ENCODE assay signal across 15 cellular contexts in genomic region chr2:38277245-38278119, GRCh38.
A peak's percentile ranks its signal among the peaks of the same experiment; 100 is the strongest.
DNase-seq lines count a peak whose midpoint lies in the region; ATAC-seq and TF ChIP-seq lines count a peak whose summit lies in the region.
"Had no signal": no experiment of that assay in that cellular context is flagged by ENCODE, and none has a peak within 500 bp of the region (broad histone marks: within the 10 kb centered on the region; RNA-seq: fewer than 3 reads in every experiment).

No MANE protein-coding gene starts in this region.

- H3K4me1 ChIP-seq in iPS-20b (ENCODE audit: insufficient read depth, low read length) (peaks cover 28% of the 10 kb centered on the region; the same call in 1 of the 2 replicates), right atrium auricular region (no peaks in the 10 kb centered on the region)
- H3K4me1 ChIP-seq: testis had no signal

- no peaks in the 10 kb centered on the region for H3K27me3 Mint-ChIP-seq in type B pancreatic cell
- H3K27me3 Mint-ChIP-seq in activated T-cell treated with anti-CD3 and anti-CD28 coated beads, Interleukin-2, amount 50 U/mL, for 24 hours: no peaks in the 10 kb centered on the region

- H3K27ac ChIP-seq in VCaP (peak overlapping the region; percentile 71), iPS-20b (ENCODE audit: low read length) (no peak overlapping the region), right atrium auricular region (no peak overlapping the region)
- H3K27ac ChIP-seq: sigmoid colon, testis had no signal

- H3K9me3 ChIP-seq in iPS-20b (ENCODE audit: insufficient read depth, low read depth, low read length): no peaks in the 10 kb centered on the region
- H3K9me3 ChIP-seq in right atrium auricular region: no peaks in the 10 kb centered on the region
- H3K9me3 ChIP-seq: sigmoid colon, testis had no signal

- H3K4me3 ChIP-seq in iPS-20b (ENCODE audit: low read length) (peak overlapping the region; percentile 52; the same call in 1 of the 2 replicates), right atrium auricular region (no peak overlapping the region)
- H3K4me3 ChIP-seq: sigmoid colon, testis had no signal

- peak overlapping the region; percentile 11 for H3K4me3 Mint-ChIP-seq in type B pancreatic cell
- no peak overlapping the region for H3K4me3 Mint-ChIP-seq in activated T-cell treated with anti-CD3 and anti-CD28 coated beads, Interleukin-2, amount 50 U/mL, for 24 hours
- H3K4me3 Mint-ChIP-seq: brain had no signal

- H3K36me3 ChIP-seq in iPS-20b (ENCODE audit: insufficient read depth, low read depth, low read length) (no peaks in the 10 kb centered on the region), right atrium auricular region (no peaks in the 10 kb centered on the region)
- H3K36me3 ChIP-seq: sigmoid colon had no signal

- TF ChIP-seq CTCF in VCaP (conservative IDR thresholded peaks at IDR 0.05) (no peak), type B pancreatic cell (conservative IDR thresholded peaks at IDR 0.05) (no peak), right atrium auricular region (IDR thresholded peaks at IDR 0.05) (no peak)

- DNase-seq in NCI-H187 (lab: John Stamatoyannopoulos, UW) (peak; percentile 13 to 24), NCI-H187 treated with DMSO at 0.1 percent for 48 hours (lab: John Stamatoyannopoulos, UW) (no peak), type B pancreatic cell (ENCODE audit: extremely low spot score, unreplicated experiment) (no peak), right atrium auricular region (ENCODE audit: low spot score) (no peak)
- no peak for DNase-seq in activated T-cell treated with anti-CD3 and anti-CD28 coated beads, Interleukin-2, amount 50 U/mL, for 24 hours
- DNase-seq: activated T-cell treated with anti-CD3 and anti-CD28 coated beads for 4 hours, DMS 273 treated with DMSO at 0.1 percent for 48 hours, head of caudate nucleus, SHP77, sigmoid colon, testis had no signal

- H3K9me3 Mint-ChIP-seq in type B pancreatic cell: peaks cover 11% of the 10 kb centered on the region
- H3K9me3 Mint-ChIP-seq in activated T-cell treated with anti-CD3 and anti-CD28 coated beads, Interleukin-2, amount 50 U/mL, for 24 hours: no peaks in the 10 kb centered on the region

- H3K27me3 ChIP-seq in iPS-20b (ENCODE audit: insufficient read depth, low read length) (peaks cover 18% of the 10 kb centered on the region), right atrium auricular region (no peaks in the 10 kb centered on the region)
- H3K27me3 ChIP-seq: sigmoid colon, testis had no signal

- peak overlapping the region; percentile 81 for H3K27ac Mint-ChIP-seq in type B pancreatic cell
- H3K27ac Mint-ChIP-seq in activated T-cell treated with anti-CD3 and anti-CD28 coated beads, Interleukin-2, amount 50 U/mL, for 24 hours: no peak overlapping the region

- peaks cover 10% of the 10 kb centered on the region for H3K36me3 Mint-ChIP-seq in type B pancreatic cell
- no peaks in the 10 kb centered on the region for H3K36me3 Mint-ChIP-seq in activated T-cell treated with anti-CD3 and anti-CD28 coated beads, Interleukin-2, amount 50 U/mL, for 24 hours (ENCODE audit: low read depth)
- H3K36me3 Mint-ChIP-seq: brain had no signal

- H3K9ac ChIP-seq in iPS-20b (ENCODE audit: low read depth, low read length): no peak overlapping the region

- no peak for ATAC-seq in GM19328 (IDR thresholded peaks at IDR 0.05; ENCODE audit: unreplicated experiment)

- H3K4me1 Mint-ChIP-seq in type B pancreatic cell (ENCODE audit: unreplicated experiment): peaks cover 26% of the 10 kb centered on the region
- peaks cover 7% of the 10 kb centered on the region for H3K4me1 Mint-ChIP-seq in activated T-cell treated with anti-CD3 and anti-CD28 coated beads, Interleukin-2, amount 50 U/mL, for 24 hours (ENCODE audit: low read depth)

Comparison
In these comparisons a context has a peak if more than half of its experiments do, and no peak if none do; other contexts are left out.
1. DNase-seq: peak in NCI-H187 (2 of 2); none in NCI-H187 treated with DMSO at 0.1 percent for 48 hours (single experiment), type B pancreatic cell (single experiment), activated T-cell treated with anti-CD3 and anti-CD28 coated beads, Interleukin-2, amount 50 U/mL, for 24 hours (single experiment) and right atrium auricular region (single experiment).